Comparison of ENCODE assay signal across 22 cellular contexts in genomic region chr11:113331436-113331835, GRCh38. TPM values are rescaled to one million over a fixed set of nuclear protein-coding genes. Genes with fewer than 3 reads are reported as not detected.
"Had no signal": no experiment of that assay in that cellular context is flagged by ENCODE, and none has a peak within 500 bp of the region (broad histone marks: within the 10 kb centered on the region; RNA-seq: fewer than 3 reads in every experiment).

No MANE protein-coding gene starts in this region.

- H3K4me1 ChIP-seq: breast epithelium, lower lobe of right lung, right lobe of liver, suprapubic skin had no signal

- H3K36me3 Mint-ChIP-seq: WTC11 had no signal

- H3K4me1 Mint-ChIP-seq: immature natural killer cell had no signal

- H3K9me3 ChIP-seq: breast epithelium, lower lobe of right lung, right lobe of liver, suprapubic skin had no signal

- H3K27me3 Mint-ChIP-seq: activated CD4-positive, alpha-beta T cell treated with anti-CD3 and anti-CD28 coated beads, Interleukin-2, amount 10 ng/mL, durations not matched to agents 24 days and 14 days; dendritic cell treated with granulocyte-macrophage colony-stimulating factor and Interleukin-4, amounts not matched to agents 40 ng/mL and 50 ng/mL, for 4 days; effector memory CD8-positive, alpha-beta T cell had no signal

- H3K27ac Mint-ChIP-seq: activated CD4-positive, alpha-beta T cell treated with anti-CD3 and anti-CD28 coated beads, Interleukin-2, amount 10 ng/mL, durations not matched to agents 24 days and 14 days; activated T-helper 1 cell treated with anti-CD3 and anti-CD28 coated beads, Interleukin-12 subunit alpha, Interleukin-12 subunit beta, Interleukin-2, Interleukin-4 antibody, amounts not matched to agents 30 ng/mL and 10 ng/mL and 1 ng/mL, durations not matched to agents 14 hours and 24 hours and 36 hours; dendritic cell treated with granulocyte-macrophage colony-stimulating factor and Interleukin-4, amounts not matched to agents 40 ng/mL and 50 ng/mL, for 4 days; effector memory CD8-positive, alpha-beta T cell; immature natural killer cell; T-helper 1 cell treated with Interleukin-12 subunit alpha and Interleukin-12 subunit beta and Interleukin-4 antibody, amounts not matched to agents 30 μg/mL and 1 μg/mL, for 36 hours; WTC11 had no signal

- H3K4me3 ChIP-seq: breast epithelium, lower lobe of right lung, psoas muscle, right lobe of liver, suprapubic skin had no signal

- H3K4me3 Mint-ChIP-seq: activated CD4-positive, alpha-beta T cell treated with anti-CD3 and anti-CD28 coated beads, Interleukin-2, amount 10 ng/mL, durations not matched to agents 24 days and 14 days; activated T-helper 1 cell treated with anti-CD3 and anti-CD28 coated beads, Interleukin-12 subunit alpha, Interleukin-12 subunit beta, Interleukin-2, Interleukin-4 antibody, amounts not matched to agents 30 ng/mL and 10 ng/mL and 1 ng/mL, durations not matched to agents 14 hours and 24 hours and 36 hours; dendritic cell treated with granulocyte-macrophage colony-stimulating factor and Interleukin-4, amounts not matched to agents 40 ng/mL and 50 ng/mL, for 4 days; effector memory CD8-positive, alpha-beta T cell; immature natural killer cell; T-helper 1 cell treated with Interleukin-12 subunit alpha and Interleukin-12 subunit beta and Interleukin-4 antibody, amounts not matched to agents 30 μg/mL and 1 μg/mL, for 36 hours; WTC11 had no signal

- H3K27ac ChIP-seq: breast epithelium, lower lobe of right lung, psoas muscle, right lobe of liver, suprapubic skin had no signal

- ATAC-seq: effector memory CD8-positive, alpha-beta T cell; lower lobe of right lung; psoas muscle; right lobe of liver; stimulated activated naive CD8-positive, alpha-beta T cell treated with anti-CD3 and anti-CD28 coated beads, Interleukin-15, Interleukin-2, amounts not matched to agents 100 U/mL and 50 U/mL, for 24 hours; WTC11 had no signal

- DNase-seq: activated CD4-positive, alpha-beta T cell treated with anti-CD3 and anti-CD28 coated beads, Interleukin-2, amount 10 ng/mL, durations not matched to agents 24 days and 14 days; activated naive CD4-positive, alpha-beta T cell treated with Interleukin-2 at 50 U/mL for 16 hours; aorta; effector memory CD8-positive, alpha-beta T cell; foreskin melanocyte; head of caudate nucleus; immature natural killer cell; lower lobe of right lung; psoas muscle; right lobe of liver; stimulated activated naive CD8-positive, alpha-beta T cell treated with anti-CD3 and anti-CD28 coated beads, Interleukin-15, Interleukin-2, amounts not matched to agents 100 U/mL and 50 U/mL, for 24 hours; trophoblast cell had no signal

- H3K9me3 Mint-ChIP-seq: activated CD4-positive, alpha-beta T cell treated with anti-CD3 and anti-CD28 coated beads, Interleukin-2, amount 10 ng/mL, durations not matched to agents 24 days and 14 days; activated T-helper 1 cell treated with anti-CD3 and anti-CD28 coated beads, Interleukin-12 subunit alpha, Interleukin-12 subunit beta, Interleukin-2, Interleukin-4 antibody, amounts not matched to agents 30 ng/mL and 10 ng/mL and 1 ng/mL, durations not matched to agents 14 hours and 24 hours and 36 hours; dendritic cell treated with granulocyte-macrophage colony-stimulating factor and Interleukin-4, amounts not matched to agents 40 ng/mL and 50 ng/mL, for 4 days; effector memory CD8-positive, alpha-beta T cell; immature natural killer cell; T-helper 1 cell treated with Interleukin-12 subunit alpha and Interleukin-12 subunit beta and Interleukin-4 antibody, amounts not matched to agents 30 μg/mL and 1 μg/mL, for 36 hours; WTC11 had no signal

- H3K27me3 ChIP-seq: breast epithelium, right lobe of liver, suprapubic skin had no signal

RNA-seq across cellular contexts. Expression of gene ANKK1, which starts 56.1 kb away (rescaled TPM):
- total RNA-seq: activated CD4-positive, alpha-beta T cell treated with anti-CD3 and anti-CD28 coated beads, Interleukin-2, amount 10 ng/mL, durations not matched to agents 24 days and 14 days; activated T-helper 1 cell treated with anti-CD3 and anti-CD28 coated beads, Interleukin-12 subunit alpha, Interleukin-12 subunit beta, Interleukin-2, Interleukin-4 antibody, amounts not matched to agents 30 ng/mL and 10 ng/mL and 1 ng/mL, durations not matched to agents 14 hours and 24 hours and 36 hours; cerebellum; fibroblast of lung; osteoblast had no signal
- polyA plus RNA-seq: fibroblast of lung, immature natural killer cell, neural cell had no signal
